20 cellular contexts compared by ENCODE assay signal in genomic region chr1:29126198-29126597, GRCh38. TPM values are rescaled to one million over a fixed set of nuclear protein-coding genes. Genes with fewer than 3 reads are reported as not detected.
A peak's percentile ranks its signal among the peaks of the same experiment; 100 is the strongest.
DNase-seq lines count a peak whose midpoint lies in the region; ATAC-seq and TF ChIP-seq lines count a peak whose summit lies in the region.
"Had no signal": no experiment of that assay in that cellular context is flagged by ENCODE, and none has a peak within 500 bp of the region (broad histone marks: within the 10 kb centered on the region; RNA-seq: fewer than 3 reads in every experiment).

No MANE protein-coding gene starts in this region.

- TF ChIP-seq CTCF in Caco-2 (IDR thresholded peaks at IDR 0.05; ENCODE audit: insufficient read depth in 1 of 2, low read depth in 1 of 2, low read length in 1 of 2, severe bottlenecking in 1 of 2, unreplicated experiment in 1 of 2), result no peak
- no peak for TF ChIP-seq CTCF in suprapubic skin (IDR thresholded peaks at IDR 0.05)

- no TSS peak for BruUV-seq in Caco-2 (replicated peaks; lab: Mats Ljungman, UMichigan)

- no peaks in the 10 kb centered on the region for H3K36me3 ChIP-seq in Caco-2 (ENCODE audit: control insufficient read depth, insufficient read depth, low read length)
- H3K36me3 ChIP-seq in suprapubic skin, result no peaks in the 10 kb centered on the region
- H3K36me3 ChIP-seq: BLaER1 treated with 17β-estradiol and CSF1 and Interleukin-3, amounts not matched to agents 10 nM and 100 nM; upper lobe of right lung had no signal

- no peak overlapping the region for H3K27ac ChIP-seq in suprapubic skin
- H3K27ac ChIP-seq: 22Rv1; BLaER1 treated with 17β-estradiol and CSF1 and Interleukin-3, amounts not matched to agents 10 nM and 100 nM; upper lobe of right lung had no signal

- CTCF ChIA-PET in Caco-2 (lab: Charles Lee), result no interaction called here

- intact Hi-C loops in Caco-2 (cut with micrococcal nuclease; ENCODE audit: unreplicated experiment), result no loop called here

- peaks cover 4% of the 10 kb centered on the region for H3K36me3 Mint-ChIP-seq in T-helper 1 cell treated with Interleukin-12 subunit alpha and Interleukin-12 subunit beta and Interleukin-4 antibody, amounts not matched to agents 30 μg/mL and 1 μg/mL, for 36 hours (ENCODE audit: low read depth)
- peaks cover 7% of the 10 kb centered on the region for H3K36me3 Mint-ChIP-seq in Caco-2 (ENCODE audit: insufficient read depth, unreplicated experiment)
- H3K36me3 Mint-ChIP-seq in activated naive CD8-positive, alpha-beta T cell treated with anti-CD3 and anti-CD28 coated beads, Interleukin-2, amount 10 ng/mL, durations not matched to agents 7 days and 5 days, result no peaks in the 10 kb centered on the region
- no peaks in the 10 kb centered on the region for H3K36me3 Mint-ChIP-seq in natural killer cell treated with Interleukin-12 subunit alpha and Interleukin-12 subunit beta and Interleukin-15 and Interleukin-18, amount 100 ng/mL, for 72 hours

- TF ChIP-seq POLR2A in suprapubic skin (IDR thresholded peaks at IDR 0.05), result no peak

- no peaks in the 10 kb centered on the region for H3K9me3 ChIP-seq in Caco-2
- no peaks in the 10 kb centered on the region for H3K9me3 ChIP-seq in suprapubic skin
- H3K9me3 ChIP-seq: BLaER1 treated with 17β-estradiol and CSF1 and Interleukin-3, amounts not matched to agents 10 nM and 100 nM; upper lobe of right lung had no signal

- no peak for ATAC-seq in activated naive CD8-positive, alpha-beta T cell treated with anti-CD3 and anti-CD28 coated beads, Interleukin-2, amount 10 ng/mL, durations not matched to agents 7 days and 5 days (ENCODE audit: low read depth)
- no peak for ATAC-seq in natural killer cell treated with Interleukin-12 subunit alpha and Interleukin-12 subunit beta and Interleukin-15 and Interleukin-18, amount 100 ng/mL, for 72 hours
- ATAC-seq: upper lobe of right lung had no signal

- H3K27me3 ChIP-seq in Caco-2 (replicated peaks; ENCODE audit: control insufficient read depth, insufficient read depth, low read length) (no peaks in the 10 kb centered on the region), suprapubic skin (peaks cover 19% of the 10 kb centered on the region)

- TF ChIP-seq EP300 in suprapubic skin (IDR thresholded peaks at IDR 0.05), result no peak

- WGBS in suprapubic skin, result 94% methylated on average over 6 of the region's 6 CpGs

- H3K27me3 Mint-ChIP-seq in T-helper 1 cell treated with Interleukin-12 subunit alpha and Interleukin-12 subunit beta and Interleukin-4 antibody, amounts not matched to agents 30 μg/mL and 1 μg/mL, for 36 hours (ENCODE audit: low read depth), result peaks cover 29% of the 10 kb centered on the region
- H3K27me3 Mint-ChIP-seq in Caco-2 (ENCODE audit: insufficient read depth, unreplicated experiment), result no peaks in the 10 kb centered on the region
- peaks cover 27% of the 10 kb centered on the region for H3K27me3 Mint-ChIP-seq in activated naive CD8-positive, alpha-beta T cell treated with anti-CD3 and anti-CD28 coated beads, Interleukin-2, amount 10 ng/mL, durations not matched to agents 7 days and 5 days
- peaks cover 9 to 10% of the 10 kb centered on the region in 2 donors for H3K27me3 Mint-ChIP-seq in natural killer cell treated with Interleukin-12 subunit alpha and Interleukin-12 subunit beta and Interleukin-15 and Interleukin-18, amount 100 ng/mL, for 72 hours

- H3K4me1 Mint-ChIP-seq in T-helper 1 cell treated with Interleukin-12 subunit alpha and Interleukin-12 subunit beta and Interleukin-4 antibody, amounts not matched to agents 30 μg/mL and 1 μg/mL, for 36 hours (ENCODE audit: low read depth), result peaks cover 6% of the 10 kb centered on the region
- no peaks in the 10 kb centered on the region for H3K4me1 Mint-ChIP-seq in Caco-2 (ENCODE audit: low read depth, unreplicated experiment)
- H3K4me1 Mint-ChIP-seq in activated naive CD8-positive, alpha-beta T cell treated with anti-CD3 and anti-CD28 coated beads, Interleukin-2, amount 10 ng/mL, durations not matched to agents 7 days and 5 days, result peaks cover 9% of the 10 kb centered on the region
- peaks cover 8 to 10% of the 10 kb centered on the region in 2 donors for H3K4me1 Mint-ChIP-seq in natural killer cell treated with Interleukin-12 subunit alpha and Interleukin-12 subunit beta and Interleukin-15 and Interleukin-18, amount 100 ng/mL, for 72 hours (ENCODE audit: low read depth in 2 of 2)

- no peak overlapping the region for H3K27ac Mint-ChIP-seq in T-helper 1 cell treated with Interleukin-12 subunit alpha and Interleukin-12 subunit beta and Interleukin-4 antibody, amounts not matched to agents 30 μg/mL and 1 μg/mL, for 36 hours
- peak overlapping the region; percentile 65 for H3K27ac Mint-ChIP-seq in Caco-2 (ENCODE audit: unreplicated experiment)
- H3K27ac Mint-ChIP-seq in activated naive CD8-positive, alpha-beta T cell treated with anti-CD3 and anti-CD28 coated beads, Interleukin-2, amount 10 ng/mL, durations not matched to agents 7 days and 5 days, result no peak overlapping the region
- H3K27ac Mint-ChIP-seq in natural killer cell treated with Interleukin-12 subunit alpha and Interleukin-12 subunit beta and Interleukin-15 and Interleukin-18, amount 100 ng/mL, for 72 hours, result peak overlapping the region; percentile 22 to 35

- DNase-seq in T-helper 1 cell, result no peak
- DNase-seq in Caco-2, result no peak
- no peak for DNase-seq in activated naive CD8-positive, alpha-beta T cell treated with anti-CD3 and anti-CD28 coated beads, Interleukin-2, amount 10 ng/mL, durations not matched to agents 7 days and 5 days
- DNase-seq in natural killer cell treated with Interleukin-12 subunit alpha and Interleukin-12 subunit beta and Interleukin-15 and Interleukin-18, amount 100 ng/mL, for 72 hours (ENCODE audit: low spot score), result no peak
- DNase-seq in kidney glomerular epithelial cell (lab: John Stamatoyannopoulos, UW), result no peak
- DNase-seq in NCI-H187 (lab: John Stamatoyannopoulos, UW), result no peak
- no peak for DNase-seq in suprapubic skin (ENCODE audit: low spot score in 2 of 2)
- DNase-seq: caudate nucleus; DMS79 treated with DMSO at 0.1 percent for 48 hours; effector memory CD4-positive, alpha-beta T cell; MM.1S; NCI-H187 treated with DMSO at 0.1 percent for 48 hours; OCI-M1; small intestine; upper lobe of right lung had no signal

- no peak overlapping the region for H3K4me3 ChIP-seq in Caco-2 (ENCODE audit: low read depth, low read length)
- no peak overlapping the region for H3K4me3 ChIP-seq in suprapubic skin
- H3K4me3 ChIP-seq: BLaER1 treated with 17β-estradiol and CSF1 and Interleukin-3, amounts not matched to agents 10 nM and 100 nM; hepatocyte; upper lobe of right lung had no signal

- peak overlapping the region; percentile 79 for H3K4me3 Mint-ChIP-seq in T-helper 1 cell treated with Interleukin-12 subunit alpha and Interleukin-12 subunit beta and Interleukin-4 antibody, amounts not matched to agents 30 μg/mL and 1 μg/mL, for 36 hours
- H3K4me3 Mint-ChIP-seq in Caco-2 (ENCODE audit: unreplicated experiment), result peak overlapping the region; percentile 75
- peak overlapping the region; percentile 80 for H3K4me3 Mint-ChIP-seq in activated naive CD8-positive, alpha-beta T cell treated with anti-CD3 and anti-CD28 coated beads, Interleukin-2, amount 10 ng/mL, durations not matched to agents 7 days and 5 days
- H3K4me3 Mint-ChIP-seq in natural killer cell treated with Interleukin-12 subunit alpha and Interleukin-12 subunit beta and Interleukin-15 and Interleukin-18, amount 100 ng/mL, for 72 hours, result peak overlapping the region; percentile 75

- POLR2A ChIA-PET in Caco-2 (lab: Charles Lee), result no interaction called here
- POLR2A ChIA-PET in activated naive CD8-positive, alpha-beta T cell treated with anti-CD3 and anti-CD28 coated beads, Interleukin-2, amount 10 ng/mL, durations not matched to agents 7 days and 5 days (lab: Charles Lee), result no interaction called here

- H3K4me1 ChIP-seq in Caco-2, result no peaks in the 10 kb centered on the region
- peaks cover 42% of the 10 kb centered on the region for H3K4me1 ChIP-seq in suprapubic skin
- H3K4me1 ChIP-seq: parathyroid adenoma had no signal

- no peaks in the 10 kb centered on the region for H3K9me3 Mint-ChIP-seq in T-helper 1 cell treated with Interleukin-12 subunit alpha and Interleukin-12 subunit beta and Interleukin-4 antibody, amounts not matched to agents 30 μg/mL and 1 μg/mL, for 36 hours
- no peaks in the 10 kb centered on the region for H3K9me3 Mint-ChIP-seq in Caco-2 (ENCODE audit: unreplicated experiment)
- no peaks in the 10 kb centered on the region for H3K9me3 Mint-ChIP-seq in activated naive CD8-positive, alpha-beta T cell treated with anti-CD3 and anti-CD28 coated beads, Interleukin-2, amount 10 ng/mL, durations not matched to agents 7 days and 5 days
- no peaks in the 10 kb centered on the region for H3K9me3 Mint-ChIP-seq in natural killer cell treated with Interleukin-12 subunit alpha and Interleukin-12 subunit beta and Interleukin-15 and Interleukin-18, amount 100 ng/mL, for 72 hours

RNA-seq across cellular contexts. Expression of gene TMEM200B, which starts 2.5 kb away (rescaled TPM):
- total RNA-seq in Caco-2 (2022) (3.3 TPM in 2 replicates), suprapubic skin (1 to 10 TPM; 2.5 to 5.7 (median 3.8) TPM)
- total RNA-seq in activated naive CD8-positive, alpha-beta T cell treated with anti-CD3 and anti-CD28 coated beads, Interleukin-2, amount 10 ng/mL, durations not matched to agents 7 days and 5 days, result not detected
- not detected for total RNA-seq in natural killer cell treated with Interleukin-12 subunit alpha and Interleukin-12 subunit beta and Interleukin-15 and Interleukin-18, amount 100 ng/mL, for 72 hours

RNA-seq across cellular contexts. Expression of gene SRSF4, which starts 55.5 kb away (rescaled TPM):
- total RNA-seq in Caco-2 (2022), result 44.1 and 45.8 TPM in 2 replicates
- total RNA-seq in activated naive CD8-positive, alpha-beta T cell treated with anti-CD3 and anti-CD28 coated beads, Interleukin-2, amount 10 ng/mL, durations not matched to agents 7 days and 5 days, result 100 to 1,000 TPM; 119 to 129 TPM
- 100 to 1,000 TPM; 127 to 145 TPM for total RNA-seq in natural killer cell treated with Interleukin-12 subunit alpha and Interleukin-12 subunit beta and Interleukin-15 and Interleukin-18, amount 100 ng/mL, for 72 hours
- total RNA-seq in suprapubic skin, result 10 to 100 TPM; 45.7 to 86.1 (median 60.5) TPM

Comparison
In these comparisons a context has a peak if more than half of its experiments do, and no peak if none do; other contexts are left out.
1. H3K27ac Mint-ChIP-seq: peak in Caco-2 (single experiment) and natural killer cell treated with Interleukin-12 subunit alpha and Interleukin-12 subunit beta and Interleukin-15 and Interleukin-18, amount 100 ng/mL, for 72 hours (2 of 2); none in T-helper 1 cell treated with Interleukin-12 subunit alpha and Interleukin-12 subunit beta and Interleukin-4 antibody, amounts not matched to agents 30 μg/mL and 1 μg/mL, for 36 hours (single experiment) and activated naive CD8-positive, alpha-beta T cell treated with anti-CD3 and anti-CD28 coated beads, Interleukin-2, amount 10 ng/mL, durations not matched to agents 7 days and 5 days (single experiment).
2. Peak in every context shown above with its lines, with median percentiles within 50 percentile points of each other: H3K4me3 Mint-ChIP-seq.